Comparison of ENCODE assay signal across 1 cellular context in the genomic region with DNA sequence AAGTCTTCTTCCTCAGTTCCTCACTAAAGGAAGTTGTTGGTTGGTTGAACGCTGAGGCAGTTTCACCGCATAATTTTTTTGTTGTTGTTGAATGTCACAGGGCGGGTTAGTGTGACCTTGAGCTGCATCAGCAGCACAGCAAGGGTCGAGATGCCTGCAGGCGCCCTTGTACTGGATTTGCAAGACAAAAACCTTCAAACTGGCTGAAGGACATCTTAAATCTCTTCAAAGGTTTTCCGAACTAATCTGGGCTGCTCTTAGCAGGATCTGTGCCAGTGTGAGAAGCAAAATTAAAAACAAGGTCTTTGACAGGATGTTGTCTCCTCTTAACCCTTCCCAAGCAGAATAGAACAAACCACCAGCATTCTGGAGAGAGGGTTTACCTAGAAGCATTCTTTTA.
TF ChIP-seq lines count a peak whose summit lies in the region.

No MANE protein-coding gene starts in this region.

TF ChIP-seq in IMR-90, 13 proteins besides CTCF, POLR2A, EP300 and RAD21:
- no peak for TF ChIP-seq RCOR1 (IDR thresholded peaks at IDR 0.05; ENCODE audit: insufficient replicate concordance, low read length)
- TF ChIP-seq CHD1 (IDR thresholded peaks at IDR 0.05; ENCODE audit: low read depth, low read length): no peak
- TF ChIP-seq RFX5 (IDR thresholded peaks at IDR 0.05; ENCODE audit: low read depth, low read length): no peak
- no peak for TF ChIP-seq MAZ (IDR thresholded peaks at IDR 0.05; ENCODE audit: borderline replicate concordance, low read depth, low read length)
- TF ChIP-seq NFE2L2 (IDR thresholded peaks at IDR 0.05; ENCODE audit: low read depth, low read length): no peak
- TF ChIP-seq SMC3 (IDR thresholded peaks at IDR 0.05; ENCODE audit: low read depth, low read length): no peak
- no peak for TF ChIP-seq CEBPB (IDR thresholded peaks at IDR 0.05; ENCODE audit: low read depth, low read length)
- TF ChIP-seq, protein P1, sequence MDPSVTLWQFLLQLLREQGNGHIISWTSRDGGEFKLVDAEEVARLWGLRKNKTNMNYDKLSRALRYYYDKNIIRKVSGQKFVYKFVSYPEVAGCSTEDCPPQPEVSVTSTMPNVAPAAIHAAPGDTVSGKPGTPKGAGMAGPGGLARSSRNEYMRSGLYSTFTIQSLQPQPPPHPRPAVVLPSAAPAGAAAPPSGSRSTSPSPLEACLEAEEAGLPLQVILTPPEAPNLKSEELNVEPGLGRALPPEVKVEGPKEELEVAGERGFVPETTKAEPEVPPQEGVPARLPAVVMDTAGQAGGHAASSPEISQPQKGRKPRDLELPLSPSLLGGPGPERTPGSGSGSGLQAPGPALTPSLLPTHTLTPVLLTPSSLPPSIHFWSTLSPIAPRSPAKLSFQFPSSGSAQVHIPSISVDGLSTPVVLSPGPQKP (IDR thresholded peaks at IDR 0.05; ENCODE audit: borderline replicate concordance, low read depth, low read length): no peak
- TF ChIP-seq, protein P2, sequence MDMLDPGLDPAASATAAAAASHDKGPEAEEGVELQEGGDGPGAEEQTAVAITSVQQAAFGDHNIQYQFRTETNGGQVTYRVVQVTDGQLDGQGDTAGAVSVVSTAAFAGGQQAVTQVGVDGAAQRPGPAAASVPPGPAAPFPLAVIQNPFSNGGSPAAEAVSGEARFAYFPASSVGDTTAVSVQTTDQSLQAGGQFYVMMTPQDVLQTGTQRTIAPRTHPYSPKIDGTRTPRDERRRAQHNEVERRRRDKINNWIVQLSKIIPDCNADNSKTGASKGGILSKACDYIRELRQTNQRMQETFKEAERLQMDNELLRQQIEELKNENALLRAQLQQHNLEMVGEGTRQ (IDR thresholded peaks at IDR 0.05; ENCODE audit: low read depth, low read length): no peak
- TF ChIP-seq MAFK (IDR thresholded peaks at IDR 0.05; ENCODE audit: low read depth, low read length): no peak
- no peak for TF ChIP-seq FOS (IDR thresholded peaks at IDR 0.05; ENCODE audit: low read depth, low read length)
- no peak for TF ChIP-seq MXI1 (IDR thresholded peaks at IDR 0.05; ENCODE audit: borderline replicate concordance, low read depth, low read length)
- TF ChIP-seq BHLHE40 (IDR thresholded peaks at IDR 0.05; ENCODE audit: low read depth, low read length): no peak
